ENCODE assay signal across 24 cellular contexts in the genomic region with DNA sequence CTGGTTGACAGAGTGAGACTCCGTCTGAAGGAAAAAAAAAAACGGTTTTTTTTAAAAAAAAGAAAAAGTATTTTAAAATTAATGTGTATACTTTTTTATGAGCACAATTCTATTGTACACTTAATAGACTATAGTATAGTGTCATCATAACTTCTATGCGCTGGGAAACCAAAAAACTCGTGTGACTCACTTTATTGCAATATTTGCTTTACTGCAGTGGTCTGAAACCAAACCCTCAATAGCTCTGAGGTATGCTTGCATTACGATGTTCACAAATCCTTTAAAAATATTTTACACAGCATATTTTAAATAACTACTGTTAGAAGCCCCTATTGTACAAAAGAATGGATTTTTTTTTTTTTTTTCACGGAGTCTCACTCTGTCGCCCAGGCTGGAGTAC.
"Had no signal": no experiment of that assay in that cellular context is flagged by ENCODE, and none has a peak within 500 bp of the region (broad histone marks: within the 10 kb centered on the region; RNA-seq: fewer than 3 reads in every experiment).

No MANE protein-coding gene starts in this region.

- H3K9me3 ChIP-seq: left lung, lower lobe of right lung, thoracic aorta, vagina had no signal

- H3K4me3 Mint-ChIP-seq: effector memory CD8-positive, alpha-beta T cell; naive thymus-derived CD8-positive, alpha-beta T cell; neural crest cell; type B pancreatic cell had no signal

- H3K36me3 ChIP-seq: heart right ventricle, left lung, lower lobe of right lung, thoracic aorta, vagina had no signal

- H3K36me3 Mint-ChIP-seq: naive thymus-derived CD8-positive, alpha-beta T cell; type B pancreatic cell had no signal

- H3K27me3 ChIP-seq: left lung, vagina had no signal

- H3K27me3 Mint-ChIP-seq: type B pancreatic cell had no signal

- H3K27ac ChIP-seq: heart right ventricle, left lung, lower lobe of right lung, thoracic aorta, vagina had no signal

- ATAC-seq: effector memory CD8-positive, alpha-beta T cell; heart right ventricle; left lung; lower lobe of right lung; naive thymus-derived CD8-positive, alpha-beta T cell; right cardiac atrium; stimulated activated naive CD8-positive, alpha-beta T cell treated with anti-CD3 and anti-CD28 coated beads, Interleukin-15, Interleukin-2, amounts not matched to agents 100 U/mL and 50 U/mL, for 24 hours had no signal

- H3K4me1 Mint-ChIP-seq: naive thymus-derived CD8-positive, alpha-beta T cell; neural crest cell had no signal

- H3K9me3 Mint-ChIP-seq: activated T-cell treated with anti-CD3 and anti-CD28 coated beads, Interleukin-2, amount 50 U/mL, for 72 hours; effector memory CD8-positive, alpha-beta T cell; neural crest cell; type B pancreatic cell had no signal

- DNase-seq: activated CD4-positive, alpha-beta T cell treated with anti-CD3 and anti-CD28 coated beads for 4 hours; activated CD4-positive, alpha-beta T cell treated with anti-CD3 and anti-CD28 coated beads, Interleukin-2, amount 50 U/mL, for 4 hours; activated CD4-positive, CD25-positive, alpha-beta regulatory T cell; activated naive CD4-positive, alpha-beta T cell; activated T-cell treated with anti-CD3 and anti-CD28 coated beads for 4 hours; activated T-cell treated with anti-CD3 and anti-CD28 coated beads, Interleukin-2, amount 50 U/mL, for 72 hours; cortex of kidney; effector memory CD8-positive, alpha-beta T cell; foreskin fibroblast; heart right ventricle; left lung; lower lobe of right lung; mesenchymal stem cell; naive thymus-derived CD8-positive, alpha-beta T cell; occipital lobe; right cardiac atrium; stimulated activated CD4-positive, alpha-beta T cell treated with anti-CD3 and anti-CD28 coated beads, Interleukin-2, amount 100 ng/mL, for 48 hours; stimulated activated naive CD8-positive, alpha-beta T cell treated with anti-CD3 and anti-CD28 coated beads, Interleukin-15, Interleukin-2, amounts not matched to agents 100 U/mL and 50 U/mL, for 24 hours had no signal

- H3K4me3 ChIP-seq: heart right ventricle, left lung, lower lobe of right lung, thoracic aorta, vagina had no signal

- H3K4me1 ChIP-seq: heart right ventricle, left lung, lower lobe of right lung, vagina had no signal

- H3K27ac Mint-ChIP-seq: activated naive CD4-positive, alpha-beta T cell treated with anti-CD3 and anti-CD28 coated beads, Interleukin-2, amount 50 U/mL, for 72 hours; activated T-cell treated with anti-CD3 and anti-CD28 coated beads, Interleukin-2, amount 50 U/mL, for 72 hours; effector memory CD8-positive, alpha-beta T cell; naive thymus-derived CD8-positive, alpha-beta T cell; type B pancreatic cell had no signal

- FAIRE-seq: islet of Langerhans had no signal
